16 cellular contexts compared by ENCODE assay signal in genomic region chr4:67106846-67107467, GRCh38.
DNase-seq lines count a peak whose midpoint lies in the region; ATAC-seq lines count a peak whose summit lies in the region.
"Had no signal": no experiment of that assay in that cellular context is flagged by ENCODE, and none has a peak within 500 bp of the region (broad histone marks: within the 10 kb centered on the region; RNA-seq: fewer than 3 reads in every experiment).

No MANE protein-coding gene starts in this region.

- intact Hi-C loops in sciatic nerve (cut with DNase I): no loop called here

- H3K9me3 ChIP-seq in endocrine pancreas (ENCODE audit: control insufficient read depth, low read length): no peaks in the 10 kb centered on the region

- ATAC-seq in sciatic nerve (peak; percentile 82), HG02885 (IDR thresholded peaks at IDR 0.05; ENCODE audit: poor library complexity, unreplicated experiment) (no peak)
- ATAC-seq: GM12878 had no signal

- DNase-seq in NCI-H748 (lab: John Stamatoyannopoulos, UW; ENCODE audit: unreplicated experiment) (peak; percentile 16), NCI-H748 treated with DMSO at 0.1 percent for 48 hours (lab: John Stamatoyannopoulos, UW) (no peak), NCI-H446 treated with DMSO at 0.1 percent for 48 hours (lab: John Stamatoyannopoulos, UW) (peak; percentile 96), sciatic nerve (ENCODE audit: low spot score) (no peak), inferior parietal cortex (ENCODE audit: extremely low spot score) (no peak)
- no peak for DNase-seq in stimulated activated CD4-positive, alpha-beta T cell treated with anti-CD3 and anti-CD28 coated beads, Interleukin-4, amount 100 ng/mL, for 1 hour
- DNase-seq: 8988T; activated CD4-positive, alpha-beta memory T cell treated with anti-CD3 and anti-CD28 coated beads for 36 hours; activated effector memory CD4-positive, alpha-beta T cell treated with anti-CD3 and anti-CD28 coated beads, Interleukin-2, amount 50 U/mL, for 16 hours; brain microvascular endothelial cell; DMS79 treated with DMSO at 0.1 percent for 48 hours; H9; head of caudate nucleus had no signal

- H3K36me3 ChIP-seq in endocrine pancreas (ENCODE audit: control insufficient read depth, insufficient read depth, low read length): no peaks in the 10 kb centered on the region
- H3K36me3 ChIP-seq: brain microvascular endothelial cell had no signal

- peaks cover 30% of the 10 kb centered on the region for H3K4me1 ChIP-seq in endocrine pancreas (ENCODE audit: control insufficient read depth, insufficient read depth, low read length)

- H3K9ac ChIP-seq in endocrine pancreas (ENCODE audit: control insufficient read depth, insufficient read depth, low read length): no peak overlapping the region

- H3K27me3 ChIP-seq in endocrine pancreas (ENCODE audit: control insufficient read depth, insufficient read depth, low read length): no peaks in the 10 kb centered on the region
- H3K27me3 ChIP-seq: brain microvascular endothelial cell had no signal

- peak overlapping the region; percentile 55 for H3K4me3 ChIP-seq in endocrine pancreas (ENCODE audit: control insufficient read depth, insufficient read depth, low read length)
- H3K4me3 ChIP-seq: GM12878 had no signal

Comparison
In these comparisons a context has a peak if more than half of its experiments do, and no peak if none do; other contexts are left out.
1. DNase-seq: peak in NCI-H748 (single experiment) and NCI-H446 treated with DMSO at 0.1 percent for 48 hours (single experiment); none in NCI-H748 treated with DMSO at 0.1 percent for 48 hours (single experiment), sciatic nerve (single experiment), inferior parietal cortex (single experiment) and stimulated activated CD4-positive, alpha-beta T cell treated with anti-CD3 and anti-CD28 coated beads, Interleukin-4, amount 100 ng/mL, for 1 hour (single experiment).